ENCODE assay signal across 14 cellular contexts in the genomic region with DNA sequence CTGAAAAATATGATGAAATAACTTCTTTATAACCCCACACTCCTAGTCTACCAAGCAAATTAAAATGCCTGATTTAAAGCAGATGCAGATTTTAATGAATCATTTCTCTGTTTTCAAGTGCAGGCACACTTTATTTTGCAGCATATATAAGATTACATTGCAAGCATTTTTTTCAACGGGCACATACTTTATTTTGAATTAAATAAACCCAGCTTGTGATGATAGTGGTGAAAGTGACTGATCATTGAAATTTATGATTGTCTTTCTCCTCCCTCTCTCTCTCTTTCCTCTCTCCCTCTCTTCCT. TPM values are rescaled to one million over a fixed set of nuclear protein-coding genes. Genes with fewer than 3 reads are reported as not detected.
A peak's percentile ranks its signal among the peaks of the same experiment; 100 is the strongest.
DNase-seq lines count a peak whose midpoint lies in the region; ATAC-seq and TF ChIP-seq lines count a peak whose summit lies in the region.
"Had no signal": no experiment of that assay in that cellular context is flagged by ENCODE, and none has a peak within 500 bp of the region (broad histone marks: within the 10 kb centered on the region; RNA-seq: fewer than 3 reads in every experiment).

No MANE protein-coding gene starts in this region.

- H3K27me3 ChIP-seq in GM23248 (replicated peaks; ENCODE audit: insufficient read depth) (no peaks in the 10 kb centered on the region), osteoblast (ENCODE audit: insufficient read depth, low read length) (no peaks in the 10 kb centered on the region), suprapubic skin (no peaks in the 10 kb centered on the region)

- 0% methylated on average over 1 of the region's 1 CpG for WGBS in GM23248 (ENCODE audit: low coverage in 1 of 2, low lambda C conversion rate in 2 of 2, missing lambda C conversion rate in 2 of 2), 2 experiments
- WGBS in suprapubic skin: 35% methylated on average over 1 of the region's 1 CpG

- no peak for TF ChIP-seq POLR2A in suprapubic skin (IDR thresholded peaks at IDR 0.05)

- H4K20me1 ChIP-seq in GM23248 (ENCODE audit: insufficient read depth) (no peaks in the 10 kb centered on the region), osteoblast (ENCODE audit: insufficient read depth, low read length) (no peaks in the 10 kb centered on the region)

- TF ChIP-seq CTCF in osteoblast (IDR thresholded peaks at IDR 0.05; ENCODE audit: extremely low read depth, low read depth, low read length): no peak
- no peak for TF ChIP-seq CTCF in suprapubic skin (IDR thresholded peaks at IDR 0.05)

- H3K4me2 ChIP-seq in GM23248 (ENCODE audit: unreplicated experiment) (peak overlapping the region; percentile 79), osteoblast (ENCODE audit: insufficient read depth, low read length) (peak overlapping the region; percentile 42)

- H3K9me2 ChIP-seq in GM23248 (ENCODE audit: insufficient read depth): no peaks in the 10 kb centered on the region

- H3K4me3 ChIP-seq in GM23248 (peak overlapping the region; percentile 37), SK-N-MC (peak overlapping the region; percentile 20; the same call in 1 of the 2 replicates), osteoblast (ENCODE audit: insufficient read depth, low read length) (no peak overlapping the region), suprapubic skin (no peak overlapping the region)
- H3K4me3 ChIP-seq: HAP-1 had no signal

- ATAC-seq in GM21529 (IDR thresholded peaks at IDR 0.05; ENCODE audit: unreplicated experiment): no peak
- ATAC-seq: CD8-positive, alpha-beta T cell had no signal

- H3K9ac ChIP-seq in GM23248: peak overlapping the region; percentile 68
- no peak overlapping the region for H3K9ac ChIP-seq in SK-N-MC (ENCODE audit: insufficient read length)

- in situ Hi-C loops in GM23248 (cut with MboI): no loop called here

- H3K27ac ChIP-seq in GM23248 (peak overlapping the region; percentile 87), SK-N-MC (peak overlapping the region; percentile 52), osteoblast (ENCODE audit: low read depth, low read length) (peak overlapping the region; percentile 54), suprapubic skin (no peak overlapping the region)

- peaks cover 48% of the 10 kb centered on the region for H3K4me1 ChIP-seq in GM23248 (ENCODE audit: insufficient read depth)
- H3K4me1 ChIP-seq in osteoblast (ENCODE audit: insufficient read depth, low read length): peaks cover 27% of the 10 kb centered on the region
- H3K4me1 ChIP-seq in suprapubic skin: no peaks in the 10 kb centered on the region
- H3K4me1 ChIP-seq: HAP-1 had no signal

- H2AFZ ChIP-seq in GM23248 (no peak overlapping the region), osteoblast (ENCODE audit: low read length) (no peak overlapping the region)

- no peak for TF ChIP-seq EP300 in suprapubic skin (IDR thresholded peaks at IDR 0.05)

- peaks cover 31% of the 10 kb centered on the region for H3K79me2 ChIP-seq in GM23248 (ENCODE audit: insufficient read depth)
- H3K79me2 ChIP-seq in osteoblast (ENCODE audit: insufficient read depth, low read length): no peaks in the 10 kb centered on the region

- H3K36me3 ChIP-seq in GM23248 (ENCODE audit: low read depth): 0 out of 2 replicates have a peak, but pooled peaks cover 5% of the 10 kb centered on the region
- no peaks in the 10 kb centered on the region for H3K36me3 ChIP-seq in SK-N-MC (ENCODE audit: insufficient read depth, low read length)
- H3K36me3 ChIP-seq in osteoblast (ENCODE audit: insufficient read depth, low read length): no peaks in the 10 kb centered on the region
- H3K36me3 ChIP-seq in suprapubic skin: no peaks in the 10 kb centered on the region
- H3K36me3 ChIP-seq: HAP-1 had no signal

- peaks cover 48% of the 10 kb centered on the region for H3F3A ChIP-seq in GM23248 (ENCODE audit: insufficient read depth)

- H3K9me3 ChIP-seq in GM23248 (ENCODE audit: low read depth) (no peaks in the 10 kb centered on the region), SK-N-MC (ENCODE audit: low read depth, low read length) (no peaks in the 10 kb centered on the region; the same call in 1 of the 2 replicates), osteoblast (ENCODE audit: low read depth, low read length) (no peaks in the 10 kb centered on the region), suprapubic skin (no peaks in the 10 kb centered on the region)
- H3K9me3 ChIP-seq: HAP-1 had no signal

- DNase-seq in GM23248: peak; percentile 56
- no peak for DNase-seq in SK-N-MC (ENCODE audit: low read depth, low spot score)
- DNase-seq in fibroblast of gingiva (ENCODE audit: low read depth): peak; percentile 56
- no peak for DNase-seq in osteoblast (ENCODE audit: insufficient read length, low spot score, missing footprints)
- DNase-seq in DMS79 (lab: John Stamatoyannopoulos, UW): no peak
- no peak for DNase-seq in activated naive CD4-positive, alpha-beta T cell treated with Interleukin-2 at 50 U/mL for 16 hours
- DNase-seq in suprapubic skin (ENCODE audit: low spot score in 2 of 2): no peak
- DNase-seq: CD8-positive, alpha-beta T cell; COR-L47; DMS153; KBM-7 had no signal

RNA-seq across cellular contexts. Expression of gene MOXD1, which starts 12.2 kb away (rescaled TPM):
- 522 and 528 TPM in 2 replicates for total RNA-seq in GM23248 (2014; rRNA removed; shearing (Covaris generic))
- 557 and 564 TPM in 2 replicates for polyA plus RNA-seq in GM23248 (2016; fragmentation: Nextera tagmentation; extraction: Ambion mirVana)
- total RNA-seq in osteoblast (17.1 and 19.5 TPM in 2 replicates), suprapubic skin (10 to 100 TPM; 16.7 to 25.9 (median 21.0) TPM)
- total RNA-seq: CD8-positive, alpha-beta T cell had no signal
- polyA plus RNA-seq: CD14-positive monocyte had no signal

Comparison
In these comparisons a context has a peak if more than half of its experiments do, and no peak if none do; other contexts are left out.
1. DNase-seq: peak in GM23248 (single experiment) and fibroblast of gingiva (single experiment); none in SK-N-MC (single experiment), osteoblast (single experiment), DMS79 (single experiment), activated naive CD4-positive, alpha-beta T cell treated with Interleukin-2 at 50 U/mL for 16 hours (single experiment) and suprapubic skin (0 of 2).
2. H3K4me3 ChIP-seq: peak in GM23248 (single experiment) and SK-N-MC (single experiment); none in osteoblast (single experiment) and suprapubic skin (single experiment).
3. RNA of gene MOXD1, which starts 12.2 kb away (total RNA-seq): 522 to 528 TPM in GM23248; 16.7 to 25.9 TPM in suprapubic skin and 17.1 to 19.5 TPM in osteoblast; every median in the first group is over 10 times any median in the second.